Comparison of ENCODE assay signal across 9 cellular contexts in the genomic region with DNA sequence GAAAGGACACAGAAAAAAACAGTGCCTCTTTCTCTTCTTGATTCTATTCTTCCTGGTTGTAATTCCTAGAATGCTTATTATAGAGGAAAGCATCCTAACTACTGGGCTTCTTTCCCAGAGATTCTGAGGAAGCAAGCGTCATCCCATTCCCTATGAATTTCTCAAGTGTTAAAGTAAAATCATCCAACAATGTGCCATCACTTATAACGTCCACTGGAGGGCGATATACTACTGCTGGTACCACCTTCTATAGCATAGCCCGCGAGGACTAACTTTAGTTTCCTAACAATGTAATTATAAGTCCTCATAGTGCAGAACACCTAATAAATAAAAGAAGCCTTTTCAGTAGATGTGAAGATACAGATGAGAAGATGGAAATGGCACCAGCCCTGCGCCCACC.
A peak's percentile ranks its signal among the peaks of the same experiment; 100 is the strongest.
DNase-seq lines count a peak whose midpoint lies in the region; ATAC-seq and TF ChIP-seq lines count a peak whose summit lies in the region.
"Had no signal": no experiment of that assay in that cellular context is flagged by ENCODE, and none has a peak within 500 bp of the region (broad histone marks: within the 10 kb centered on the region; RNA-seq: fewer than 3 reads in every experiment).

No MANE protein-coding gene starts in this region.

- H3K27me3 Mint-ChIP-seq in nephron progenitor cell (ENCODE audit: low read depth, poor library complexity) = peaks cover 41% of the 10 kb centered on the region

- ATAC-seq in GM18861 (IDR thresholded peaks at IDR 0.05; ENCODE audit: unreplicated experiment) = peak; percentile 45
- ATAC-seq in GM21737 (IDR thresholded peaks at IDR 0.05; ENCODE audit: unreplicated experiment) = no peak
- ATAC-seq in HG02870 (IDR thresholded peaks at IDR 0.05; ENCODE audit: unreplicated experiment) = no peak

- no peak overlapping the region for H3K4me3 ChIP-seq in choroid plexus epithelial cell (ENCODE audit: low read depth, low read length)

- H3K9me3 Mint-ChIP-seq in nephron progenitor cell = peaks cover 28% of the 10 kb centered on the region
- H3K9me3 Mint-ChIP-seq: immature natural killer cell had no signal

- peaks cover 5% of the 10 kb centered on the region for H3K4me1 Mint-ChIP-seq in nephron progenitor cell

- DNase-seq in CD1c-positive myeloid dendritic cell (ENCODE audit: extremely low spot score) (peak; percentile 35), NCI-H2196 treated with DMSO at 0.1 percent for 48 hours (lab: John Stamatoyannopoulos, UW; ENCODE audit: unreplicated experiment) (peak; percentile 1), choroid plexus epithelial cell (ENCODE audit: low read depth) (peak; percentile 57), nephron progenitor cell (no peak)
- DNase-seq in activated CD4-positive, alpha-beta T cell treated with anti-CD3 and anti-CD28 coated beads, Interleukin-2, amount 50 U/mL, for 1 hour = no peak

- no peak overlapping the region for H3K4me3 Mint-ChIP-seq in nephron progenitor cell
- H3K4me3 Mint-ChIP-seq: immature natural killer cell had no signal

- peak; percentile 63 for TF ChIP-seq CTCF in choroid plexus epithelial cell (conservative IDR thresholded peaks at IDR 0.05; ENCODE audit: low read depth, low read length)
- peak; percentile 66 for TF ChIP-seq CTCF in nephron progenitor cell (IDR thresholded peaks at IDR 0.05)

- no peak overlapping the region for H3K27ac Mint-ChIP-seq in nephron progenitor cell
- H3K27ac Mint-ChIP-seq: immature natural killer cell had no signal

- peaks cover 6% of the 10 kb centered on the region for H3K36me3 Mint-ChIP-seq in nephron progenitor cell (ENCODE audit: low read depth)
- H3K36me3 Mint-ChIP-seq: immature natural killer cell had no signal

Comparison
In these comparisons a context has a peak if more than half of its experiments do, and no peak if none do; other contexts are left out.
1. DNase-seq: peak in CD1c-positive myeloid dendritic cell (single experiment), NCI-H2196 treated with DMSO at 0.1 percent for 48 hours (single experiment) and choroid plexus epithelial cell (single experiment); none in nephron progenitor cell (single experiment) and activated CD4-positive, alpha-beta T cell treated with anti-CD3 and anti-CD28 coated beads, Interleukin-2, amount 50 U/mL, for 1 hour (single experiment).